ENCODE assay signal across 8 cellular contexts in the genomic region with DNA sequence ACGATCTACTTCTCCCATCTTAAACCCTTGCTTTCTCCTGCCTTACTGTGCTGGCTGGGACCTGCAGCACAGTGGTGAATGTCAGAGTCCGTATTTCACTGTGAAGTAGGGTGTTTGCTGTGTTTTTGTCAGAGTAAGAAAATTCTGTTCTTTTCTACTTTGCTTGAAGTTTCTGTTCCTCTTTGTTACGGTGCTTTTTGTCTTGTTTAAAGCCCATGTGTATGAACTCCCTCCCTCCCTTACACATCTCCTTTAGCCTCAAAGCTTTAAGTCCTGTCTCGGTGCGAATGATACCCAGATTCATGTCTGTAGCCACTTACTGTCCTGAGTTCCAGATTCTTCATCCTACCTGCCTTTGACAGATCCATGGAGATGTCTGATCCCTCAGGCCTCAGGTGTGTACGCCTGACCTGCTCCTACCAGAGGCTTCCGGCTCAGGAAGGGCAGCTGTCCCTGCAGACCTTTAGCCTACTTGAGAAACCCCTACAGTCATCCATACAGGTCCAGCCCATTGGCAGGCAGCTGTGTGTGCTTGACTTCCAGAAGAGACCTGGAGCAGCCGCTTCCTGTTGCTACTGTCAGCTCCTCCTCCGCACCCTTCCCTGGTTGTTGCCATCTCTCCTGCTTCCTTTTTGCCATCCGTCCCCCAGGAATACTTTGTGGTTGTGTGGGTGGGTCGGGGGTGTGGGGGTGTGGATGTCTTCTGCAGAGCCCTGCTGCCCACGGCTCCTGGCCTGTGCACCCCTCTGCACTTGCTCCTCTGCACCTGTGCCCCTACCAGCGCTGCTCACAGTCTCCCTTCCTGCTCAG.
DNase-seq lines count a peak whose midpoint lies in the region; ATAC-seq and TF ChIP-seq lines count a peak whose summit lies in the region.

No MANE protein-coding gene starts in this region.

- WGBS in tibial nerve, 2 donors, result 83 to 86% methylated on average over 13 of the region's 13 CpGs
- WGBS in right lobe of liver (ENCODE audit: insufficient coverage, low coverage, low lambda C conversion rate, missing lambda C conversion rate), result 83% methylated on average over 6 of the region's 13 CpGs

- intact Hi-C loops in CD14-positive monocyte (cut with micrococcal nuclease) (no loop called here), right lobe of liver (cut with DNase I) (no loop called here)

- peak overlapping the region in 4 of 7 donors; percentile 17 to 76 (median 52) for H3K27ac Mint-ChIP-seq in CD14-positive monocyte

- peaks cover 0 to 2% (median 0%) of the 10 kb centered on the region in 7 donors for H3K9me3 Mint-ChIP-seq in CD14-positive monocyte

- H3K27me3 Mint-ChIP-seq in CD14-positive monocyte (ENCODE audit: low read depth in 3 of 3), result no peaks in the 10 kb centered on the region

- no peak for TF ChIP-seq CTCF in CD14-positive monocyte (IDR thresholded peaks at IDR 0.05)
- no peak for TF ChIP-seq CTCF in tibial nerve (IDR thresholded peaks at IDR 0.05)
- TF ChIP-seq CTCF in omental fat pad (IDR thresholded peaks at IDR 0.05), result no peak
- TF ChIP-seq CTCF in right lobe of liver (IDR thresholded peaks at IDR 0.05), result no peak

- peaks cover 5 to 88% (median 16%) of the 10 kb centered on the region in 3 donors for H3K36me3 ChIP-seq in tibial nerve
- H3K36me3 ChIP-seq in right lobe of liver, result peaks cover 0 to 59% (median 9%) of the 10 kb centered on the region in 4 donors

- peak overlapping the region in 1 of 4 donors; percentile 9 for H3K4me3 ChIP-seq in tibial nerve
- no peak overlapping the region for H3K4me3 ChIP-seq in right lobe of liver

- H3K4me1 Mint-ChIP-seq in CD14-positive monocyte, result peaks cover 14% of the 10 kb centered on the region

- no peak for TF ChIP-seq EP300 in tibial nerve (IDR thresholded peaks at IDR 0.05)

- peaks cover 83 to 91% of the 10 kb centered on the region in 2 donors for H3K36me3 Mint-ChIP-seq in CD14-positive monocyte

- no peaks in the 10 kb centered on the region for H3K4me1 ChIP-seq in tibial nerve
- no peaks in the 10 kb centered on the region for H3K4me1 ChIP-seq in right lobe of liver

- no peak for DNase-seq in CD14-positive monocyte (ENCODE audit: low spot score)
- DNase-seq in NCI-H510A treated with DMSO at 0.1 percent for 48 hours (lab: John Stamatoyannopoulos, UW), result peak; percentile 85
- no peak for DNase-seq in tibial nerve (ENCODE audit: low spot score in 2 of 2)
- no peak for DNase-seq in omental fat pad (ENCODE audit: low spot score)
- DNase-seq in HPDE6-E6E7 (ENCODE audit: extremely low spot score), result no peak
- DNase-seq in right lobe of liver, result no peak

- H3K27me3 ChIP-seq in tibial nerve (no peaks in the 10 kb centered on the region), right lobe of liver (no peaks in the 10 kb centered on the region)

- H3K9me3 ChIP-seq in tibial nerve (no peaks in the 10 kb centered on the region), right lobe of liver (no peaks in the 10 kb centered on the region)

- peak; percentile 79 for ATAC-seq in GM19023 (IDR thresholded peaks at IDR 0.05; ENCODE audit: unreplicated experiment)
- ATAC-seq in HG02870 (IDR thresholded peaks at IDR 0.05; ENCODE audit: unreplicated experiment), result peak; percentile 82
- ATAC-seq in omental fat pad (ENCODE audit: low FRiP score), result no peak
- no peak for ATAC-seq in right lobe of liver

- no peak for TF ChIP-seq POLR2A in tibial nerve (IDR thresholded peaks at IDR 0.05)
- no peak for TF ChIP-seq POLR2A in right lobe of liver (IDR thresholded peaks at IDR 0.05)

- H3K27ac ChIP-seq in tibial nerve, result no peak overlapping the region
- H3K27ac ChIP-seq in right lobe of liver, result no peak overlapping the region

- no peak overlapping the region for H3K4me3 Mint-ChIP-seq in CD14-positive monocyte

Comparison
In these comparisons a context has a peak if more than half of its experiments do, and no peak if none do; other contexts are left out.
1. ATAC-seq: peak in GM19023 (single experiment) and HG02870 (single experiment); none in omental fat pad (single experiment) and right lobe of liver (0 of 4).